ENCODE assay signal across 12 cellular contexts in genomic region chr7:4944939-4945338, GRCh38. TPM values are rescaled to one million over a fixed set of nuclear protein-coding genes. Genes with fewer than 3 reads are reported as not detected.
"Had no signal": no experiment of that assay in that cellular context is flagged by ENCODE, and none has a peak within 500 bp of the region (broad histone marks: within the 10 kb centered on the region; RNA-seq: fewer than 3 reads in every experiment).

No MANE protein-coding gene starts in this region.

- H3K4me1 Mint-ChIP-seq: GM23338 had no signal

- H3K4me3 ChIP-seq: GM23248, GM23338, HAP-1 had no signal

- H3K36me3 ChIP-seq: HAP-1 had no signal

- FAIRE-seq: H1, H54 had no signal

- H3K27ac Mint-ChIP-seq: GM23338, H9, HFFc6 had no signal

- H3K4me2 ChIP-seq: GM23338 had no signal

- H3K9ac ChIP-seq: GM23248 had no signal

- H3K9me3 Mint-ChIP-seq: HFFc6 had no signal

- H3K4me3 Mint-ChIP-seq: GM23338, H9, HFFc6 had no signal

- DNase-seq: GM23248, GOT3, H7, H9, HCEC 1CT, HFFc6 had no signal

- H2AFZ ChIP-seq: GM23248, GM23338 had no signal

- H3K4me1 ChIP-seq: HAP-1 had no signal

- ATAC-seq: GM23338, HCT116 had no signal

- H3K9me3 ChIP-seq: HAP-1 had no signal

- H3K27ac ChIP-seq: GM23248 had no signal

RNA-seq across cellular contexts. Expression of gene MMD2, which starts 14.0 kb away (rescaled TPM):
- total RNA-seq: GM23248, H1, H4, H7, HFFc6 had no signal
- polyA plus RNA-seq: GM23248 had no signal
